ENCODE assay signal across 10 cellular contexts in the genomic region with DNA sequence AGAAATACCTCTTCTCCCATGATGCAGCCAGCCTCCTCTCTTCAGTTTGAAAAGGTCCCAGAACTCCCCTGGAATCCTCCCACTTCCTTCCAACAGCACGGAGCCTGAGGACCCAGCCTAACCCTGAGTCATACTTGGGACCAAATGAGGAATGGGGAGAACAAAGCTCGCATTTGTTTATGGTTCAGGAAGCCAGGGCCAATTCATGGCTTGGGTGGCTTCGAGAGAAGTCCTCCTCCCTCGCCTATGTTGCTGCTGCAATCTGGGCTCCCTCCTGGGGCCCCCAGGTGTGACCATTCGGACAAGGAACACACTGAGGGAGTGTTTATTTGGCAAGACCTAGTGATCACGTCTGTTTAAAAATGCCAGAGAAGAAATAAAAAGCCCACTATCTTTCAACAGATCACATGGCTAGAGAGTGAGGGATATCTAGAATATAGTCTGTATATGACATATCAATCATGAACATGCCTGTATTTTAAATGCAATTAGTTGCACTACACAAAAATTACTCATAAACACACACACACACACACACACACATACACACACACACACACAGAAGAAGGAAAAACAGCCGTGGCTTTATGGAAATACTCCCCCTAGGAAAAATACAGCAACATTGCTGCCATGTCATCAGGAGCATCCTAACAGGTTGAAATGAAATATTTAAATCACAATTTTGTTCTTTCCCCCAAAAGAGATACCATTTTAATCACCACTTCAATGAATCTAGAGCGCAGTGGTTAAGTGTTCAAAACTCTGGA.
DNase-seq lines count a peak whose midpoint lies in the region; ATAC-seq and TF ChIP-seq lines count a peak whose summit lies in the region.
"Had no signal": no experiment of that assay in that cellular context is flagged by ENCODE, and none has a peak within 500 bp of the region (broad histone marks: within the 10 kb centered on the region; RNA-seq: fewer than 3 reads in every experiment).

No MANE protein-coding gene starts in this region.

- peaks cover 22% of the 10 kb centered on the region for H3K4me1 Mint-ChIP-seq in activated naive CD8-positive, alpha-beta T cell treated with anti-CD3 and anti-CD28 coated beads, Interleukin-2, amount 10 ng/mL, durations not matched to agents 7 days and 5 days
- H3K4me1 Mint-ChIP-seq in activated naive CD8-positive, alpha-beta T cell treated with anti-CD3 and anti-CD28 coated beads, Interleukin-2, amount 50 U/mL, for 24 hours = peaks cover 61% of the 10 kb centered on the region

- no peak for TF ChIP-seq POLR2A in esophagus squamous epithelium (IDR thresholded peaks at IDR 0.05)

- no peak for TF ChIP-seq CTCF in esophagus squamous epithelium (IDR thresholded peaks at IDR 0.05)

- H3K9me3 ChIP-seq in esophagus squamous epithelium = no peaks in the 10 kb centered on the region
- H3K9me3 ChIP-seq: BLaER1 had no signal

- POLR2A ChIA-PET in activated naive CD8-positive, alpha-beta T cell treated with anti-CD3 and anti-CD28 coated beads, Interleukin-2, amount 10 ng/mL, durations not matched to agents 7 days and 5 days (lab: Charles Lee) = no interaction called here

- H3K36me3 ChIP-seq in esophagus squamous epithelium = no peaks in the 10 kb centered on the region
- H3K36me3 ChIP-seq: BLaER1 had no signal

- DNase-seq in activated naive CD8-positive, alpha-beta T cell treated with anti-CD3 and anti-CD28 coated beads, Interleukin-2, amount 10 ng/mL, durations not matched to agents 7 days and 5 days = no peak
- DNase-seq in activated naive CD8-positive, alpha-beta T cell treated with anti-CD3 and anti-CD28 coated beads, Interleukin-2, amount 50 U/mL, for 24 hours = no peak
- DNase-seq in dermis microvascular lymphatic vessel endothelial cell (ENCODE audit: low read depth in 2 of 2) (peak; percentile 10 to 84), lung microvascular endothelial cell (ENCODE audit: low read depth in 2 of 2) (peak; percentile 55 to 84), esophagus squamous epithelium (lab: John Stamatoyannopoulos, UW) (no peak), mesenteric fat pad (ENCODE audit: low spot score) (no peak), NCI-H187 (lab: John Stamatoyannopoulos, UW) (no peak)
- no peak for DNase-seq in stimulated activated CD4-positive, alpha-beta T cell treated with anti-CD3 and anti-CD28 coated beads, Interleukin-2, amount 100 ng/mL, for 48 hours
- DNase-seq: stimulated activated naive CD4-positive, alpha-beta T cell had no signal

- H3K36me3 Mint-ChIP-seq in activated naive CD8-positive, alpha-beta T cell treated with anti-CD3 and anti-CD28 coated beads, Interleukin-2, amount 10 ng/mL, durations not matched to agents 7 days and 5 days = peaks cover 16% of the 10 kb centered on the region
- peaks cover 22% of the 10 kb centered on the region for H3K36me3 Mint-ChIP-seq in activated naive CD8-positive, alpha-beta T cell treated with anti-CD3 and anti-CD28 coated beads, Interleukin-2, amount 50 U/mL, for 24 hours (ENCODE audit: low read depth)

- peak overlapping the region in 2 of 4 donors; percentile 26 to 42 for H3K27ac ChIP-seq in esophagus squamous epithelium
- H3K27ac ChIP-seq: BLaER1 had no signal

- WGBS in esophagus squamous epithelium, 2 donors = 45 to 46% methylated on average over 7 to 8 of the region's 8 CpGs

- H3K4me1 ChIP-seq in esophagus squamous epithelium = peaks cover 0 to 4% (median 0%) of the 10 kb centered on the region in 3 donors

- no peak overlapping the region for H3K4me3 Mint-ChIP-seq in activated naive CD8-positive, alpha-beta T cell treated with anti-CD3 and anti-CD28 coated beads, Interleukin-2, amount 10 ng/mL, durations not matched to agents 7 days and 5 days
- H3K4me3 Mint-ChIP-seq in activated naive CD8-positive, alpha-beta T cell treated with anti-CD3 and anti-CD28 coated beads, Interleukin-2, amount 50 U/mL, for 24 hours = no peak overlapping the region

- no peaks in the 10 kb centered on the region for H3K9me3 Mint-ChIP-seq in activated naive CD8-positive, alpha-beta T cell treated with anti-CD3 and anti-CD28 coated beads, Interleukin-2, amount 10 ng/mL, durations not matched to agents 7 days and 5 days
- no peaks in the 10 kb centered on the region for H3K9me3 Mint-ChIP-seq in activated naive CD8-positive, alpha-beta T cell treated with anti-CD3 and anti-CD28 coated beads, Interleukin-2, amount 50 U/mL, for 24 hours

- no peaks in the 10 kb centered on the region for H3K27me3 Mint-ChIP-seq in activated naive CD8-positive, alpha-beta T cell treated with anti-CD3 and anti-CD28 coated beads, Interleukin-2, amount 10 ng/mL, durations not matched to agents 7 days and 5 days
- no peaks in the 10 kb centered on the region for H3K27me3 Mint-ChIP-seq in activated naive CD8-positive, alpha-beta T cell treated with anti-CD3 and anti-CD28 coated beads, Interleukin-2, amount 50 U/mL, for 24 hours

- peak overlapping the region; percentile 42 for H3K27ac Mint-ChIP-seq in activated naive CD8-positive, alpha-beta T cell treated with anti-CD3 and anti-CD28 coated beads, Interleukin-2, amount 10 ng/mL, durations not matched to agents 7 days and 5 days
- H3K27ac Mint-ChIP-seq in activated naive CD8-positive, alpha-beta T cell treated with anti-CD3 and anti-CD28 coated beads, Interleukin-2, amount 50 U/mL, for 24 hours = no peak overlapping the region

- intact Hi-C loops in esophagus squamous epithelium (cut with DNase I) = no loop called here

- no peaks in the 10 kb centered on the region for H3K27me3 ChIP-seq in esophagus squamous epithelium
- H3K27me3 ChIP-seq: BLaER1 had no signal

- H3K4me3 ChIP-seq in esophagus squamous epithelium = no peak overlapping the region
- H3K4me3 ChIP-seq: BLaER1 had no signal

- no peak for ATAC-seq in activated naive CD8-positive, alpha-beta T cell treated with anti-CD3 and anti-CD28 coated beads, Interleukin-2, amount 10 ng/mL, durations not matched to agents 7 days and 5 days (ENCODE audit: low read depth)
- no peak for ATAC-seq in activated naive CD8-positive, alpha-beta T cell treated with anti-CD3 and anti-CD28 coated beads, Interleukin-2, amount 50 U/mL, for 24 hours

Comparison
In these comparisons a context has a peak if more than half of its experiments do, and no peak if none do; other contexts are left out.
1. DNase-seq: peak in dermis microvascular lymphatic vessel endothelial cell (2 of 2) and lung microvascular endothelial cell (2 of 2); none in activated naive CD8-positive, alpha-beta T cell treated with anti-CD3 and anti-CD28 coated beads, Interleukin-2, amount 10 ng/mL, durations not matched to agents 7 days and 5 days (single experiment), activated naive CD8-positive, alpha-beta T cell treated with anti-CD3 and anti-CD28 coated beads, Interleukin-2, amount 50 U/mL, for 24 hours (single experiment), esophagus squamous epithelium (single experiment), mesenteric fat pad (single experiment), NCI-H187 (0 of 2) and stimulated activated CD4-positive, alpha-beta T cell treated with anti-CD3 and anti-CD28 coated beads, Interleukin-2, amount 100 ng/mL, for 48 hours (0 of 2).